1 cellular context compared by ENCODE assay signal in genomic region chr15:63048115-63048985, GRCh38.
TF ChIP-seq lines count a peak whose summit lies in the region.

No MANE protein-coding gene starts in this region.

TF ChIP-seq in K562, 482 proteins besides CTCF, POLR2A, EP300 and RAD21 (continued from another document and continues in another):
- no peak for TF ChIP-seq CREB3 (tag; conservative IDR thresholded peaks at IDR 0.05; ENCODE audit: low read depth)
- peak; percentile 77 for TF ChIP-seq SMC3 (conservative IDR thresholded peaks at IDR 0.05; ENCODE audit: insufficient read depth, low read depth, low read length)
- TF ChIP-seq ZSCAN29 (IDR thresholded peaks at IDR 0.05) = no peak
- no peak for TF ChIP-seq HMG20A (CRISPR knock-in tag; conservative IDR thresholded peaks at IDR 0.05)
- no peak for TF ChIP-seq CHD7 (IDR thresholded peaks at IDR 0.05; ENCODE audit: low read depth, low read length)
- TF ChIP-seq NFYB (IDR thresholded peaks at IDR 0.05; ENCODE audit: extremely low read depth, insufficient read length) = no peak
- TF ChIP-seq ARID4B (CRISPR knock-in tag; IDR thresholded peaks at IDR 0.05) = peak; percentile 66
- TF ChIP-seq CUX1 (CRISPR knock-in tag; IDR thresholded peaks at IDR 0.05) = no peak
- peak; percentile 17; the same call in 1 of the 2 replicates for TF ChIP-seq RREB1 (CRISPR knock-in tag; IDR thresholded peaks at IDR 0.05)
- TF ChIP-seq BRD9 (IDR thresholded peaks at IDR 0.05; ENCODE audit: low read depth, partially characterized antibody) = peak; percentile 28
- TF ChIP-seq TBP (optimal IDR thresholded peaks at IDR 0.05; ENCODE audit: low read depth, low read length) = no peak
- peak; percentile 97; the same call in 1 of the 2 replicates for TF ChIP-seq ESRRA (IDR thresholded peaks at IDR 0.05; ENCODE audit: borderline replicate concordance, low read depth)
- TF ChIP-seq BCL6 (CRISPR knock-in tag; IDR thresholded peaks at IDR 0.05) = no peak
- TF ChIP-seq ELK3 (CRISPR knock-in tag; IDR thresholded peaks at IDR 0.05) = no peak
- TF ChIP-seq POLR3A (IDR thresholded peaks at IDR 0.05; ENCODE audit: borderline replicate concordance, extremely low read depth, insufficient read depth, insufficient read length) = no peak
- peak; percentile 96 for TF ChIP-seq SMAD4 (CRISPR knock-in tag; conservative IDR thresholded peaks at IDR 0.05)
- peak; percentile 96 for TF ChIP-seq ETV5 (CRISPR knock-in tag; IDR thresholded peaks at IDR 0.05; ENCODE audit: low read depth)
- no peak for TF ChIP-seq HDAC3 (IDR thresholded peaks at IDR 0.05; ENCODE audit: borderline replicate concordance, partially characterized antibody)
- no peak for TF ChIP-seq CBFB (CRISPR knock-in tag; IDR thresholded peaks at IDR 0.05)
